In genomic region chr7:16634292-16634738, GRCh38 we compare ENCODE assay signal across 21 cellular contexts. TPM values are rescaled to one million over a fixed set of nuclear protein-coding genes. Genes with fewer than 3 reads are reported as not detected.
A peak's percentile ranks its signal among the peaks of the same experiment; 100 is the strongest.
DNase-seq lines count a peak whose midpoint lies in the region; ATAC-seq, FAIRE-seq and TF ChIP-seq lines count a peak whose summit lies in the region.
"Had no signal": no experiment of that assay in that cellular context is flagged by ENCODE, and none has a peak within 500 bp of the region (broad histone marks: within the 10 kb centered on the region; RNA-seq: fewer than 3 reads in every experiment).

No MANE protein-coding gene starts in this region.

- H3K4me1 ChIP-seq in H9 (ENCODE audit: insufficient read depth, low read length): peaks cover 3% of the 10 kb centered on the region; the same call in 1 of the 2 replicates
- peaks cover 16% of the 10 kb centered on the region for H3K4me1 ChIP-seq in lower lobe of right lung
- peaks cover 3 to 11% of the 10 kb centered on the region in 2 donors for H3K4me1 ChIP-seq in small intestine (ENCODE audit: control insufficient read depth in 2 of 2, insufficient read depth in 1 of 2, low read depth in 1 of 2, low read length in 1 of 2)
- H3K4me1 ChIP-seq: prostate gland had no signal

- H2BK20ac ChIP-seq in H9 (ENCODE audit: low read depth, low read length, poor library complexity, severe bottlenecking): no peak overlapping the region

- H3K36me3 ChIP-seq in lower lobe of right lung (no peaks in the 10 kb centered on the region), small intestine (ENCODE audit: control insufficient read depth in 2 of 2, insufficient read depth in 2 of 2, low read length in 2 of 2) (peaks cover 2 to 5% of the 10 kb centered on the region in 2 donors)
- H3K36me3 ChIP-seq: adrenal gland, prostate gland had no signal

- H3K4me1 Mint-ChIP-seq in H9: peaks cover 28 to 30% of the 10 kb centered on the region in 2 experiments

- no peak overlapping the region for H3K23ac ChIP-seq in H9 (ENCODE audit: insufficient read length, low read depth, low read length)

- no peaks in the 10 kb centered on the region for H4K20me1 ChIP-seq in H9 (ENCODE audit: control insufficient read depth, insufficient read depth, insufficient read length)

- H3K4ac ChIP-seq in H9 (ENCODE audit: low read depth, low read length): no peak overlapping the region

- no peak overlapping the region for H4K8ac ChIP-seq in H9 (replicated peaks; ENCODE audit: insufficient read length, low read depth, low read length)

- H4K5ac ChIP-seq in H9 (ENCODE audit: insufficient read length, low read depth, low read length): no peak overlapping the region

- H2AK5ac ChIP-seq in H9 (ENCODE audit: insufficient read length, low read length): no peak overlapping the region

- no peaks in the 10 kb centered on the region for H3K9me3 Mint-ChIP-seq in H9
- H3K9me3 Mint-ChIP-seq: activated CD8-positive, alpha-beta T cell treated with anti-CD3 and anti-CD28 coated beads for 36 hours; activated T-helper 1 cell treated with anti-CD3 and anti-CD28 coated beads, Interleukin-12 subunit alpha, Interleukin-12 subunit beta, Interleukin-2, Interleukin-4 antibody, amounts not matched to agents 30 ng/mL and 10 ng/mL and 1 ng/mL, durations not matched to agents 14 hours and 24 hours and 36 hours had no signal

- no peak overlapping the region for H3K14ac ChIP-seq in H9 (ENCODE audit: insufficient read depth, low read length)

- H3K4me3 ChIP-seq in fibroblast of pulmonary artery (replicated peaks; ENCODE audit: low read depth, low read length): no peak overlapping the region
- no peak overlapping the region for H3K4me3 ChIP-seq in lower lobe of right lung
- H3K4me3 ChIP-seq in small intestine (ENCODE audit: low read depth in 1 of 2, low read length in 2 of 2): no peak overlapping the region
- H3K4me3 ChIP-seq: adrenal gland, prostate gland had no signal

- H3K79me2 ChIP-seq in H9 (ENCODE audit: insufficient read depth, low read length): no peaks in the 10 kb centered on the region

- no peak overlapping the region for H3K18ac ChIP-seq in H9 (ENCODE audit: insufficient read length, low read depth, low read length)

- ATAC-seq in lower lobe of right lung (peak; percentile 39 to 60), GM21360 (IDR thresholded peaks at IDR 0.05; ENCODE audit: unreplicated experiment) (no peak)
- ATAC-seq: activated CD8-positive, alpha-beta T cell treated with anti-CD3 and anti-CD28 coated beads for 36 hours; HCT116; naive thymus-derived CD4-positive, alpha-beta T cell; Panc1 had no signal

- H3K9me3 ChIP-seq in H9 (ENCODE audit: control insufficient read depth, low read depth, low read length) (no peaks in the 10 kb centered on the region), lower lobe of right lung (no peaks in the 10 kb centered on the region), small intestine (ENCODE audit: control insufficient read depth, low read depth) (no peaks in the 10 kb centered on the region)
- H3K9me3 ChIP-seq: adrenal gland, prostate gland had no signal

- H4K91ac ChIP-seq in H9 (ENCODE audit: insufficient read length, low read depth, low read length): no peak overlapping the region

- no peak for TF ChIP-seq CTCF in H9 (conservative IDR thresholded peaks at IDR 0.05)
- TF ChIP-seq CTCF in fibroblast of pulmonary artery (IDR thresholded peaks at IDR 0.05; ENCODE audit: low read length, missing control alignments): no peak
- TF ChIP-seq CTCF in lower lobe of right lung (IDR thresholded peaks at IDR 0.05): no peak

- no peak for DNase-seq in H9
- DNase-seq in fibroblast of pulmonary artery (ENCODE audit: low read depth): peak; percentile 30
- DNase-seq in lower lobe of right lung: no peak
- peak; percentile 34 for DNase-seq in small intestine
- DNase-seq in DMS79 treated with DMSO at 0.1 percent for 48 hours (lab: John Stamatoyannopoulos, UW): no peak
- DNase-seq in NCI-H510A (lab: John Stamatoyannopoulos, UW): no peak
- DNase-seq in stimulated activated CD4-positive, alpha-beta T cell treated with anti-CD3 and anti-CD28 coated beads, Interleukin-2, amount 100 ng/mL, for 24 hours: no peak
- DNase-seq: ACHN; activated CD8-positive, alpha-beta T cell treated with anti-CD3 and anti-CD28 coated beads for 36 hours; cerebellar nuclear complex; islet precursor cell; naive thymus-derived CD4-positive, alpha-beta T cell; NCI-H187; NCI-H748 treated with DMSO at 0.1 percent for 48 hours had no signal

- no peak overlapping the region for H2BK120ac ChIP-seq in H9 (ENCODE audit: low read depth, low read length, poor library complexity, severe bottlenecking)

- no peak overlapping the region for H3K9ac ChIP-seq in H9 (ENCODE audit: extremely low read depth, insufficient read length, low read length)

- H3K27ac ChIP-seq in H9 (ENCODE audit: insufficient read length, low read depth, low read length) (no peak overlapping the region), lower lobe of right lung (no peak overlapping the region), small intestine (ENCODE audit: low read depth in 1 of 2, low read length in 1 of 2) (peak overlapping the region in 1 of 2 donors; percentile 61)
- H3K27ac ChIP-seq: adrenal gland, prostate gland had no signal

- H3K27ac Mint-ChIP-seq in H9: peak overlapping the region in 2 of 3 experiments; percentile 1 to 60; a peak in 3 of 7 replicates
- H3K27ac Mint-ChIP-seq: activated CD8-positive, alpha-beta T cell treated with anti-CD3 and anti-CD28 coated beads for 36 hours; activated T-helper 1 cell treated with anti-CD3 and anti-CD28 coated beads, Interleukin-12 subunit alpha, Interleukin-12 subunit beta, Interleukin-2, Interleukin-4 antibody, amounts not matched to agents 30 ng/mL and 10 ng/mL and 1 ng/mL, durations not matched to agents 14 hours and 24 hours and 36 hours; naive thymus-derived CD4-positive, alpha-beta T cell had no signal

- no peak overlapping the region for H2BK15ac ChIP-seq in H9 (ENCODE audit: low read depth, low read length)

- no peak for FAIRE-seq in small intestine (lab: Jason Lieb, UNC)
- FAIRE-seq: HTR-8/SVneo had no signal

- H2BK5ac ChIP-seq in H9 (ENCODE audit: insufficient read length, low read length): no peak overlapping the region

- H3K23me2 ChIP-seq in H9 (ENCODE audit: insufficient read length, low read depth, low read length, poor library complexity, severe bottlenecking): no peaks in the 10 kb centered on the region

- intact Hi-C loops in lower lobe of right lung (cut with DNase I): no loop called here

- H3K4me2 ChIP-seq in H9 (ENCODE audit: insufficient read depth, insufficient read length, low read length): no peak overlapping the region

- H3K56ac ChIP-seq in H9 (ENCODE audit: insufficient read length, low read depth, low read length): no peak overlapping the region

- H3K27me3 ChIP-seq in H9 (ENCODE audit: insufficient read depth, low read length): no peaks in the 10 kb centered on the region
- H3K27me3 ChIP-seq in lower lobe of right lung (ENCODE audit: low read depth): no peaks in the 10 kb centered on the region
- no peaks in the 10 kb centered on the region for H3K27me3 ChIP-seq in small intestine (ENCODE audit: control insufficient read depth in 2 of 2, insufficient read depth in 2 of 2, low read length in 2 of 2)
- H3K27me3 ChIP-seq: adrenal gland had no signal

- H2AFZ ChIP-seq in H9 (ENCODE audit: low read length): no peak overlapping the region

- H3K79me1 ChIP-seq in H9 (ENCODE audit: insufficient read depth, low read depth, low read length, poor library complexity, severe bottlenecking): no peaks in the 10 kb centered on the region

- no CpG with 5 or more reads among the region's 4 CpGs for WGBS in H9 (ENCODE audit: extremely low coverage, insufficient read length, low lambda C conversion rate)
- WGBS in small intestine, 3 donors: 37 to 46% (median 40%) methylated on average over 4 of the region's 4 CpGs

- H3K27me3 Mint-ChIP-seq in H9 (ENCODE audit: low read depth): no peaks in the 10 kb centered on the region
- H3K27me3 Mint-ChIP-seq: activated CD8-positive, alpha-beta T cell treated with anti-CD3 and anti-CD28 coated beads for 36 hours; naive thymus-derived CD4-positive, alpha-beta T cell had no signal

- H3K36me3 Mint-ChIP-seq in H9 (ENCODE audit: insufficient read depth in 1 of 3, low read depth in 3 of 3): no peaks in the 10 kb centered on the region; a peak in 2 of 7 replicates

- no peak overlapping the region for H3T11ph ChIP-seq in H9 (ENCODE audit: low read length)

- no peak overlapping the region for H3K4me3 Mint-ChIP-seq in H9
- H3K4me3 Mint-ChIP-seq: activated CD8-positive, alpha-beta T cell treated with anti-CD3 and anti-CD28 coated beads for 36 hours; activated T-helper 1 cell treated with anti-CD3 and anti-CD28 coated beads, Interleukin-12 subunit alpha, Interleukin-12 subunit beta, Interleukin-2, Interleukin-4 antibody, amounts not matched to agents 30 ng/mL and 10 ng/mL and 1 ng/mL, durations not matched to agents 14 hours and 24 hours and 36 hours; naive thymus-derived CD4-positive, alpha-beta T cell had no signal

- no peak overlapping the region for H2BK12ac ChIP-seq in H9 (ENCODE audit: insufficient read length, low read depth, low read length)

RNA-seq across cellular contexts. Expression of gene ANKMY2, which starts 11.2 kb away (rescaled TPM):
- total RNA-seq in H9 (2021) (10.4 and 12.7 TPM in 2 replicates), lower lobe of right lung (13.9 TPM)
- 10 to 100 TPM; 13.9 to 14.3 (median 14.1) TPM for polyA plus RNA-seq in small intestine

RNA-seq across cellular contexts. Expression of gene BZW2, which starts 11.7 kb away (rescaled TPM):
- 60.2 and 64.6 TPM in 2 replicates for total RNA-seq in H9 (2021)
- 24.6 TPM for total RNA-seq in lower lobe of right lung
- 10 to 100 TPM; 21.9 to 60.6 (median 30.5) TPM for polyA plus RNA-seq in small intestine

Comparison
In these comparisons a context has a peak if more than half of its experiments do, and no peak if none do; other contexts are left out.
1. DNase-seq: peak in fibroblast of pulmonary artery (single experiment) and small intestine (single experiment); none in H9 (single experiment), lower lobe of right lung (single experiment), DMS79 treated with DMSO at 0.1 percent for 48 hours (single experiment), NCI-H510A (single experiment) and stimulated activated CD4-positive, alpha-beta T cell treated with anti-CD3 and anti-CD28 coated beads, Interleukin-2, amount 100 ng/mL, for 24 hours (0 of 2).